8 cellular contexts compared by ENCODE assay signal in the genomic region with DNA sequence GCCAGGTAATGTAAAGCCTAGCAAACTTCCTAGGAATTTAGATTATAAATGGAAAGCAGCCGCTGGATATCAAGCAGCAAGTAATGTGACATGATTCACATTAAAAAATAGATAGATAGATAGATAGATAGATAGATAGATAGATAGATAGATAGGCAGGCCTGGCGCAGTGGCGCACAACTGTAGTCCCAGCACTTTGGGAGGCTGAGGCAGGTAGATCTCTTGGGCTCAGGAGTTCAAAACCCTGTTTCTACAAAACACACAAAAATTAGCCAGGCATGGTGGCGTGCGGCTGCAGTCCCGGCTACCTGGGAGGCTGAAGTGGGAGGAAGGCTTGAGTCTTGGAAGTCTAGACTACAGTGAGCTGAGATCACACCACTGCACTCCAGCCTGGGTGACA.
"Had no signal": no experiment of that assay in that cellular context is flagged by ENCODE, and none has a peak within 500 bp of the region (broad histone marks: within the 10 kb centered on the region; RNA-seq: fewer than 3 reads in every experiment).

No MANE protein-coding gene starts in this region.

- ATAC-seq: GM12878 had no signal

- DNase-seq: GDM1, GF-D8 had no signal

- FAIRE-seq: G401.6, GM12878, GM12891, GM12892, GM18507, GM19239 had no signal

- H3K4me3 ChIP-seq: GM12878 had no signal
